1 cellular context compared by ENCODE assay signal in the genomic region with DNA sequence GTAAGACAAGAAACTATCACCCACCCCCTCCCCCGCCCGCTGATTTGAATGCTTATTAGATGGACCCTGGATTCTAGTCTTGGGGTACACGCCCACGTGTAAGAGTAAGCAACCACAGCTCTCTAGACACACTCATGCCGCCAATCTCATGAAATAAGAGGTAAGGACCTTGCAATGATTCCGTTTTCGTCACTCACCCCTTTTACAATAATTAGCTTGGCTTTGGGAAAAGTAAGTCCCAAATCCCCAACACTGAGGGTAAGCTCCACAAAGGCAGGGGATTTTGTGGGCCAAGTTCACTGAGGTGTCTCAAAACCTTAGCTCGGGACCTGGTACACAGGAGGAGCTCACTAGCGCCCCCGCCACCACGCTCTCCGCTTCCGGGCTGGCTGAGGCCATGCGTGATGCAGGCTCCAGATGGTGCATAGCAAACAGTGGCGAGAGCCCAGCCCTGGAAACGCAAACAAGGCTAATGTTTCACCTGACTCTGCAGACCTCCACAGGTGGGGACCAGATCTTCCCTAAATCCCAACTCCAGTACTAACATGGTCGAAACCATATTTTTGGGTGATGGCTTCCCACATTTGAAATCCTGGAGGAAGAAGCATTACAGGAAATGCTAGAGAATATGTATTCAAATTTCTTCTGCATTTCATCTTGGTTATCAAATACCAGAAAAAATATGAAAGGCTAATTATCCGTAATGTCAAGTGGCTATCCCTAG.
TF ChIP-seq lines count a peak whose summit lies in the region.

No MANE protein-coding gene starts in this region.

TF ChIP-seq in HEK293, 187 proteins besides CTCF, POLR2A, EP300 and RAD21 (continued from another document):
- TF ChIP-seq, protein P1, sequence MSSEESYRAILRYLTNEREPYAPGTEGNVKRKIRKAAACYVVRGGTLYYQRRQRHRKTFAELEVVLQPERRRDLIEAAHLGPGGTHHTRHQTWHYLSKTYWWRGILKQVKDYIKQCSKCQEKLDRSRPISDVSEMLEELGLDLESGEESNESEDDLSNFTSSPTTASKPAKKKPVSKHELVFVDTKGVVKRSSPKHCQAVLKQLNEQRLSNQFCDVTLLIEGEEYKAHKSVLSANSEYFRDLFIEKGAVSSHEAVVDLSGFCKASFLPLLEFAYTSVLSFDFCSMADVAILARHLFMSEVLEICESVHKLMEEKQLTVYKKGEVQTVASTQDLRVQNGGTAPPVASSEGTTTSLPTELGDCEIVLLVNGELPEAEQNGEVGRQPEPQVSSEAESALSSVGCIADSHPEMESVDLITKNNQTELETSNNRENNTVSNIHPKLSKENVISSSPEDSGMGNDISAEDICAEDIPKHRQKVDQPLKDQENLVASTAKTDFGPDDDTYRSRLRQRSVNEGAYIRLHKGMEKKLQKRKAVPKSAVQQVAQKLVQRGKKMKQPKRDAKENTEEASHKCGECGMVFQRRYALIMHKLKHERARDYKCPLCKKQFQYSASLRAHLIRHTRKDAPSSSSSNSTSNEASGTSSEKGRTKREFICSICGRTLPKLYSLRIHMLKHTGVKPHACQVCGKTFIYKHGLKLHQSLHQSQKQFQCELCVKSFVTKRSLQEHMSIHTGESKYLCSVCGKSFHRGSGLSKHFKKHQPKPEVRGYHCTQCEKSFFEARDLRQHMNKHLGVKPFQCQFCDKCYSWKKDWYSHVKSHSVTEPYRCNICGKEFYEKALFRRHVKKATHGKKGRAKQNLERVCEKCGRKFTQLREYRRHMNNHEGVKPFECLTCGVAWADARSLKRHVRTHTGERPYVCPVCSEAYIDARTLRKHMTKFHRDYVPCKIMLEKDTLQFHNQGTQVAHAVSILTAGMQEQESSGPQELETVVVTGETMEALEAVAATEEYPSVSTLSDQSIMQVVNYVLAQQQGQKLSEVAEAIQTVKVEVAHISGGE (tag by site-specific recombination; conservative IDR thresholded peaks at IDR 0.05; ENCODE audit: low read depth): peak; percentile 47
- no peak for TF ChIP-seq ZNF140 (tag by site-specific recombination; IDR thresholded peaks at IDR 0.05)
- TF ChIP-seq IKZF3 (tag by site-specific recombination; IDR thresholded peaks at IDR 0.05): 0 out of 2 replicates have a peak, but pooled peaks have one; percentile 20
- no peak for TF ChIP-seq HOXD13 (CRISPR knock-in tag; IDR thresholded peaks at IDR 0.05; ENCODE audit: borderline replicate concordance)
- peak; percentile 50; the same call in 1 of the 2 replicates for TF ChIP-seq SP7 (tag by site-specific recombination; IDR thresholded peaks at IDR 0.05)
- TF ChIP-seq ZNF423 (tag by site-specific recombination; IDR thresholded peaks at IDR 0.05): no peak
- TF ChIP-seq, protein P2, sequence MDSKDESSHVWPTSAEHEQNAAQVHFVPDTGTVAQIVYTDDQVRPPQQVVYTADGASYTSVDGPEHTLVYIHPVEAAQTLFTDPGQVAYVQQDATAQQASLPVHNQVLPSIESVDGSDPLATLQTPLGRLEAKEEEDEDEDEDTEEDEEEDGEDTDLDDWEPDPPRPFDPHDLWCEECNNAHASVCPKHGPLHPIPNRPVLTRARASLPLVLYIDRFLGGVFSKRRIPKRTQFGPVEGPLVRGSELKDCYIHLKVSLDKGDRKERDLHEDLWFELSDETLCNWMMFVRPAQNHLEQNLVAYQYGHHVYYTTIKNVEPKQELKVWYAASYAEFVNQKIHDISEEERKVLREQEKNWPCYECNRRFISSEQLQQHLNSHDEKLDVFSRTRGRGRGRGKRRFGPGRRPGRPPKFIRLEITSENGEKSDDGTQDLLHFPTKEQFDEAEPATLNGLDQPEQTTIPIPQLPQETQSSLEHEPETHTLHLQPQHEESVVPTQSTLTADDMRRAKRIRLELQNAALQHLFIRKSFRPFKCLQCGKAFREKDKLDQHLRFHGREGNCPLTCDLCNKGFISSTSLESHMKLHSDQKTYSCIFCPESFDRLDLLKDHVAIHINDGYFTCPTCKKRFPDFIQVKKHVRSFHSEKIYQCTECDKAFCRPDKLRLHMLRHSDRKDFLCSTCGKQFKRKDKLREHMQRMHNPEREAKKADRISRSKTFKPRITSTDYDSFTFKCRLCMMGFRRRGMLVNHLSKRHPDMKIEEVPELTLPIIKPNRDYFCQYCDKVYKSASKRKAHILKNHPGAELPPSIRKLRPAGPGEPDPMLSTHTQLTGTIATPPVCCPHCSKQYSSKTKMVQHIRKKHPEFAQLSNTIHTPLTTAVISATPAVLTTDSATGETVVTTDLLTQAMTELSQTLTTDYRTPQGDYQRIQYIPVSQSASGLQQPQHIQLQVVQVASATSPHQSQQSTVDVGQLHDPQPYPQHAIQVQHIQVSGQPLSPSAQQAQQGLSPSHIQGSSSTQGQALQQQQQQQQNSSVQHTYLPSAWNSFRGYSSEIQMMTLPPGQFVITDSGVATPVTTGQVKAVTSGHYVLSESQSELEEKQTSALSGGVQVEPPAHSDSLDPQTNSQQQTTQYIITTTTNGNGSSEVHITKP (tag by site-specific recombination; IDR thresholded peaks at IDR 0.05): peak; percentile 63
- 0 out of 2 replicates have a peak, but pooled peaks have one; percentile 41 for TF ChIP-seq ZFP37 (tag by site-specific recombination; IDR thresholded peaks at IDR 0.05)
- no peak for TF ChIP-seq ZNF174 (tag by site-specific recombination; IDR thresholded peaks at IDR 0.05)
- TF ChIP-seq ZEB2 (tag by site-specific recombination; IDR thresholded peaks at IDR 0.05): peak; percentile 60; the same call in 1 of the 2 replicates
- TF ChIP-seq, protein P3, sequence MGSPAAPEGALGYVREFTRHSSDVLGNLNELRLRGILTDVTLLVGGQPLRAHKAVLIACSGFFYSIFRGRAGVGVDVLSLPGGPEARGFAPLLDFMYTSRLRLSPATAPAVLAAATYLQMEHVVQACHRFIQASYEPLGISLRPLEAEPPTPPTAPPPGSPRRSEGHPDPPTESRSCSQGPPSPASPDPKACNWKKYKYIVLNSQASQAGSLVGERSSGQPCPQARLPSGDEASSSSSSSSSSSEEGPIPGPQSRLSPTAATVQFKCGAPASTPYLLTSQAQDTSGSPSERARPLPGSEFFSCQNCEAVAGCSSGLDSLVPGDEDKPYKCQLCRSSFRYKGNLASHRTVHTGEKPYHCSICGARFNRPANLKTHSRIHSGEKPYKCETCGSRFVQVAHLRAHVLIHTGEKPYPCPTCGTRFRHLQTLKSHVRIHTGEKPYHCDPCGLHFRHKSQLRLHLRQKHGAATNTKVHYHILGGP (tag by site-specific recombination; IDR thresholded peaks at IDR 0.05): no peak
- 0 out of 2 replicates have a peak, but pooled peaks have one; percentile 8 for TF ChIP-seq OSR2 (tag by site-specific recombination; IDR thresholded peaks at IDR 0.05)
- TF ChIP-seq ZFP3 (tag by site-specific recombination; IDR thresholded peaks at IDR 0.05; ENCODE audit: low read depth): no peak
- peak; percentile 35; the same call in 1 of the 2 replicates for TF ChIP-seq KLF16 (tag by site-specific recombination; IDR thresholded peaks at IDR 0.05)
- TF ChIP-seq, protein P4, sequence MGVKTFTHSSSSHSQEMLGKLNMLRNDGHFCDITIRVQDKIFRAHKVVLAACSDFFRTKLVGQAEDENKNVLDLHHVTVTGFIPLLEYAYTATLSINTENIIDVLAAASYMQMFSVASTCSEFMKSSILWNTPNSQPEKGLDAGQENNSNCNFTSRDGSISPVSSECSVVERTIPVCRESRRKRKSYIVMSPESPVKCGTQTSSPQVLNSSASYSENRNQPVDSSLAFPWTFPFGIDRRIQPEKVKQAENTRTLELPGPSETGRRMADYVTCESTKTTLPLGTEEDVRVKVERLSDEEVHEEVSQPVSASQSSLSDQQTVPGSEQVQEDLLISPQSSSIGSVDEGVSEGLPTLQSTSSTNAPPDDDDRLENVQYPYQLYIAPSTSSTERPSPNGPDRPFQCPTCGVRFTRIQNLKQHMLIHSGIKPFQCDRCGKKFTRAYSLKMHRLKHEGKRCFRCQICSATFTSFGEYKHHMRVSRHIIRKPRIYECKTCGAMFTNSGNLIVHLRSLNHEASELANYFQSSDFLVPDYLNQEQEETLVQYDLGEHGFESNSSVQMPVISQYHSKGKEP (tag by site-specific recombination; IDR thresholded peaks at IDR 0.05): peak; percentile 86
- TF ChIP-seq, protein P5, sequence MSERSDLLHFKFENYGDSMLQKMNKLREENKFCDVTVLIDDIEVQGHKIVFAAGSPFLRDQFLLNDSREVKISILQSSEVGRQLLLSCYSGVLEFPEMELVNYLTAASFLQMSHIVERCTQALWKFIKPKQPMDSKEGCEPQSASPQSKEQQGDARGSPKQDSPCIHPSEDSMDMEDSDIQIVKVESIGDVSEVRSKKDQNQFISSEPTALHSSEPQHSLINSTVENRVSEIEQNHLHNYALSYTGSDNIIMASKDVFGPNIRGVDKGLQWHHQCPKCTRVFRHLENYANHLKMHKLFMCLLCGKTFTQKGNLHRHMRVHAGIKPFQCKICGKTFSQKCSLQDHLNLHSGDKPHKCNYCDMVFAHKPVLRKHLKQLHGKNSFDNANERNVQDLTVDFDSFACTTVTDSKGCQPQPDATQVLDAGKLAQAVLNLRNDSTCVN (tag by site-specific recombination; optimal IDR thresholded peaks at IDR 0.05): peak; percentile 26
- peak; percentile 33 for TF ChIP-seq ZBTB17 (tag by site-specific recombination; IDR thresholded peaks at IDR 0.05)
- peak; percentile 43; the same call in 1 of the 2 replicates for TF ChIP-seq KLF8 (tag by site-specific recombination; IDR thresholded peaks at IDR 0.05)
- peak; percentile 56; the same call in 1 of the 2 replicates for TF ChIP-seq ZNF501 (tag by site-specific recombination; IDR thresholded peaks at IDR 0.05)
- TF ChIP-seq ZNF335 (tag by site-specific recombination; conservative IDR thresholded peaks at IDR 0.05): peak; percentile 91
- TF ChIP-seq, protein P6, sequence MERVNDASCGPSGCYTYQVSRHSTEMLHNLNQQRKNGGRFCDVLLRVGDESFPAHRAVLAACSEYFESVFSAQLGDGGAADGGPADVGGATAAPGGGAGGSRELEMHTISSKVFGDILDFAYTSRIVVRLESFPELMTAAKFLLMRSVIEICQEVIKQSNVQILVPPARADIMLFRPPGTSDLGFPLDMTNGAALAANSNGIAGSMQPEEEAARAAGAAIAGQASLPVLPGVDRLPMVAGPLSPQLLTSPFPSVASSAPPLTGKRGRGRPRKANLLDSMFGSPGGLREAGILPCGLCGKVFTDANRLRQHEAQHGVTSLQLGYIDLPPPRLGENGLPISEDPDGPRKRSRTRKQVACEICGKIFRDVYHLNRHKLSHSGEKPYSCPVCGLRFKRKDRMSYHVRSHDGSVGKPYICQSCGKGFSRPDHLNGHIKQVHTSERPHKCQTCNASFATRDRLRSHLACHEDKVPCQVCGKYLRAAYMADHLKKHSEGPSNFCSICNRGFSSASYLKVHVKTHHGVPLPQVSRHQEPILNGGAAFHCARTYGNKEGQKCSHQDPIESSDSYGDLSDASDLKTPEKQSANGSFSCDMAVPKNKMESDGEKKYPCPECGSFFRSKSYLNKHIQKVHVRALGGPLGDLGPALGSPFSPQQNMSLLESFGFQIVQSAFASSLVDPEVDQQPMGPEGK (tag by site-specific recombination; IDR thresholded peaks at IDR 0.05): peak; percentile 62
- TF ChIP-seq SP3 (tag by site-specific recombination; IDR thresholded peaks at IDR 0.05): peak; percentile 36; the same call in 1 of the 2 replicates
- peak; percentile 87 for TF ChIP-seq SCRT1 (tag by site-specific recombination; IDR thresholded peaks at IDR 0.05; ENCODE audit: borderline replicate concordance)
- no peak for TF ChIP-seq ZNF433 (tag by site-specific recombination; IDR thresholded peaks at IDR 0.05; ENCODE audit: low read depth)
- TF ChIP-seq ZSCAN30 (tag by site-specific recombination; IDR thresholded peaks at IDR 0.05): peak; percentile 76
- TF ChIP-seq TRIM28 (IDR thresholded peaks at IDR 0.05; ENCODE audit: borderline replicate concordance, low read length): peak; percentile 93
- TF ChIP-seq, protein P7, sequence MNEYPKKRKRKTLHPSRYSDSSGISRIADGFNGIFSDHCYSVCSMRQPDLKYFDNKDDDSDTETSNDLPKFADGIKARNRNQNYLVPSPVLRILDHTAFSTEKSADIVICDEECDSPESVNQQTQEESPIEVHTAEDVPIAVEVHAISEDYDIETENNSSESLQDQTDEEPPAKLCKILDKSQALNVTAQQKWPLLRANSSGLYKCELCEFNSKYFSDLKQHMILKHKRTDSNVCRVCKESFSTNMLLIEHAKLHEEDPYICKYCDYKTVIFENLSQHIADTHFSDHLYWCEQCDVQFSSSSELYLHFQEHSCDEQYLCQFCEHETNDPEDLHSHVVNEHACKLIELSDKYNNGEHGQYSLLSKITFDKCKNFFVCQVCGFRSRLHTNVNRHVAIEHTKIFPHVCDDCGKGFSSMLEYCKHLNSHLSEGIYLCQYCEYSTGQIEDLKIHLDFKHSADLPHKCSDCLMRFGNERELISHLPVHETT (tag by site-specific recombination; IDR thresholded peaks at IDR 0.05): peak; percentile 39
- peak; percentile 64; the same call in 1 of the 2 replicates for TF ChIP-seq ZNF600 (tag by site-specific recombination; IDR thresholded peaks at IDR 0.05)
- no peak for TF ChIP-seq ZNF585B (tag by site-specific recombination; IDR thresholded peaks at IDR 0.05)
- peak; percentile 25; the same call in 1 of the 2 replicates for TF ChIP-seq ZBTB48 (tag by site-specific recombination; IDR thresholded peaks at IDR 0.05)
- TF ChIP-seq, protein P8, sequence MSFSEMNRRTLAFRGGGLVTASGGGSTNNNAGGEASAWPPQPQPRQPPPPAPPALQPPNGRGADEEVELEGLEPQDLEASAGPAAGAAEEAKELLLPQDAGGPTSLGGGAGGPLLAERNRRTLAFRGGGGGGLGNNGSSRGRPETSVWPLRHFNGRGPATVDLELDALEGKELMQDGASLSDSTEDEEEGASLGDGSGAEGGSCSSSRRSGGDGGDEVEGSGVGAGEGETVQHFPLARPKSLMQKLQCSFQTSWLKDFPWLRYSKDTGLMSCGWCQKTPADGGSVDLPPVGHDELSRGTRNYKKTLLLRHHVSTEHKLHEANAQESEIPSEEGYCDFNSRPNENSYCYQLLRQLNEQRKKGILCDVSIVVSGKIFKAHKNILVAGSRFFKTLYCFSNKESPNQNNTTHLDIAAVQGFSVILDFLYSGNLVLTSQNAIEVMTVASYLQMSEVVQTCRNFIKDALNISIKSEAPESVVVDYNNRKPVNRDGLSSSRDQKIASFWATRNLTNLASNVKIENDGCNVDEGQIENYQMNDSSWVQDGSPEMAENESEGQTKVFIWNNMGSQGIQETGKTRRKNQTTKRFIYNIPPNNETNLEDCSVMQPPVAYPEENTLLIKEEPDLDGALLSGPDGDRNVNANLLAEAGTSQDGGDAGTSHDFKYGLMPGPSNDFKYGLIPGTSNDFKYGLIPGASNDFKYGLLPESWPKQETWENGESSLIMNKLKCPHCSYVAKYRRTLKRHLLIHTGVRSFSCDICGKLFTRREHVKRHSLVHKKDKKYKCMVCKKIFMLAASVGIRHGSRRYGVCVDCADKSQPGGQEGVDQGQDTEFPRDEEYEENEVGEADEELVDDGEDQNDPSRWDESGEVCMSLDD (tag by site-specific recombination; IDR thresholded peaks at IDR 0.05): peak; percentile 69; the same call in 1 of the 2 replicates
- TF ChIP-seq EGR2 (tag by site-specific recombination; IDR thresholded peaks at IDR 0.05; ENCODE audit: low read depth): 0 out of 2 replicates have a peak, but pooled peaks have one; percentile 23
